In genomic region chr20:14951105-14951504, GRCh38 we compare ENCODE assay signal across 14 cellular contexts.
DNase-seq lines count a peak whose midpoint lies in the region; ATAC-seq and TF ChIP-seq lines count a peak whose summit lies in the region.
"Had no signal": no experiment of that assay in that cellular context is flagged by ENCODE, and none has a peak within 500 bp of the region (broad histone marks: within the 10 kb centered on the region; RNA-seq: fewer than 3 reads in every experiment).

No MANE protein-coding gene starts in this region.

- TF ChIP-seq POLR2A in tibial nerve (IDR thresholded peaks at IDR 0.05) (no peak), Peyer's patch (IDR thresholded peaks at IDR 0.05) (no peak)

- no peaks in the 10 kb centered on the region for H4K20me1 ChIP-seq in DND-41 (ENCODE audit: insufficient read depth, low read length)

- H3K4me2 ChIP-seq in DND-41 (ENCODE audit: insufficient read depth, low read length) = no peak overlapping the region

- 0 out of 2 replicates have a peak overlapping the region, but pooled peaks have one; percentile 37 for H2AFZ ChIP-seq in DND-41 (ENCODE audit: low read depth, low read length)

- H3K4me1 ChIP-seq in DND-41 (ENCODE audit: insufficient read depth, low read length) = no peaks in the 10 kb centered on the region
- no peaks in the 10 kb centered on the region for H3K4me1 ChIP-seq in tibial nerve
- no peaks in the 10 kb centered on the region for H3K4me1 ChIP-seq in Peyer's patch

- H3K4me3 ChIP-seq in DND-41 (ENCODE audit: low read depth in 1 of 2, low read length in 2 of 2) (no peak overlapping the region), epithelial cell of esophagus (ENCODE audit: low read length) (no peak overlapping the region), tibial nerve (no peak overlapping the region), Peyer's patch (no peak overlapping the region)
- H3K4me3 ChIP-seq: lung, skin epidermis had no signal

- no peaks in the 10 kb centered on the region for H3K36me3 ChIP-seq in DND-41 (ENCODE audit: insufficient read depth, low read length)
- no peaks in the 10 kb centered on the region for H3K36me3 ChIP-seq in tibial nerve
- H3K36me3 ChIP-seq in Peyer's patch = no peaks in the 10 kb centered on the region

- H3K9me3 ChIP-seq in DND-41 (ENCODE audit: insufficient read depth, low read length, severe bottlenecking) (no peaks in the 10 kb centered on the region), tibial nerve (no peaks in the 10 kb centered on the region), Peyer's patch (no peaks in the 10 kb centered on the region)

- no peak for TF ChIP-seq EP300 in tibial nerve (IDR thresholded peaks at IDR 0.05)

- DNase-seq in DND-41 (no peak), epithelial cell of esophagus (ENCODE audit: low read depth) (peak; percentile 73), LoVo (ENCODE audit: low spot score) (no peak), tibial nerve (ENCODE audit: low spot score in 2 of 2) (no peak), Peyer's patch (no peak), NCI-H1436 (lab: John Stamatoyannopoulos, UW) (no peak)
- DNase-seq: activated B cell treated with CpG ODN at 0.5 μM for 24 hours; central memory CD4-positive, alpha-beta T cell; NCI-H2107; stimulated activated CD8-positive, alpha-beta memory T cell treated with anti-CD3 and anti-CD28 coated beads, Interleukin-4, amount 100 ng/mL, for 48 hours had no signal

- no peaks in the 10 kb centered on the region for H3K79me2 ChIP-seq in DND-41 (ENCODE audit: insufficient read depth, low read length)

- H3K9ac ChIP-seq in DND-41 (ENCODE audit: low read depth, low read length) = no peak overlapping the region

- ATAC-seq in DND-41 (ENCODE audit: insufficient read depth, low read depth) = no peak
- ATAC-seq in GM19397 (IDR thresholded peaks at IDR 0.05; ENCODE audit: unreplicated experiment) = peak; percentile 51
- ATAC-seq in HG02981 (IDR thresholded peaks at IDR 0.05; ENCODE audit: unreplicated experiment) = peak; percentile 76

- H3K27me3 ChIP-seq in DND-41 (ENCODE audit: insufficient read depth, low read length, poor library complexity) (no peaks in the 10 kb centered on the region), tibial nerve (no peaks in the 10 kb centered on the region), Peyer's patch (no peaks in the 10 kb centered on the region)

- 86 to 100% methylated on average over 1 of the region's 1 CpG for WGBS in tibial nerve, 2 donors

- TF ChIP-seq CTCF in DND-41 (IDR thresholded peaks at IDR 0.05; ENCODE audit: borderline replicate concordance, extremely low read depth, low read length, poor library complexity, severe bottlenecking) (no peak), epithelial cell of esophagus (IDR thresholded peaks at IDR 0.05; ENCODE audit: insufficient read depth, low read depth, low read length, missing control alignments) (no peak), tibial nerve (IDR thresholded peaks at IDR 0.05) (no peak), Peyer's patch (IDR thresholded peaks at IDR 0.05) (no peak)

- H3K27ac ChIP-seq in DND-41 (ENCODE audit: low read length) = no peak overlapping the region
- no peak overlapping the region for H3K27ac ChIP-seq in tibial nerve
- no peak overlapping the region for H3K27ac ChIP-seq in Peyer's patch
